In genomic region chr17:47693667-47694017, GRCh38 we compare ENCODE assay signal across 8 cellular contexts. TPM values are rescaled to one million over a fixed set of nuclear protein-coding genes. Genes with fewer than 3 reads are reported as not detected.
DNase-seq lines count a peak whose midpoint lies in the region; ATAC-seq and TF ChIP-seq lines count a peak whose summit lies in the region.

No MANE protein-coding gene starts in this region.

- no peak for TF ChIP-seq CTCF in fibroblast of the aortic adventitia (IDR thresholded peaks at IDR 0.05; ENCODE audit: insufficient read depth, low read length)
- no peak for TF ChIP-seq CTCF in retinal pigment epithelial cell (conservative IDR thresholded peaks at IDR 0.05; ENCODE audit: low read depth, low read length)

- ATAC-seq in SK-N-SH treated with all-trans-retinoic acid at 6 μM for 48 hours: peak; percentile 11
- ATAC-seq in HG02642 (IDR thresholded peaks at IDR 0.05; ENCODE audit: poor library complexity, unreplicated experiment): no peak
- ATAC-seq in HG02973 (IDR thresholded peaks at IDR 0.05; ENCODE audit: unreplicated experiment): no peak

- DNase-seq in NCI-H1417 (lab: John Stamatoyannopoulos, UW) (peak; percentile 43 to 74 (median 62)), NCI-H1417 treated with DMSO at 0.1 percent for 48 hours (lab: John Stamatoyannopoulos, UW) (no peak), fibroblast of the aortic adventitia (ENCODE audit: low read depth) (no peak), retinal pigment epithelial cell (ENCODE audit: low read depth) (no peak), NCI-H1930 (lab: John Stamatoyannopoulos, UW) (no peak)

- H3K4me3 ChIP-seq in fibroblast of the aortic adventitia (ENCODE audit: low read depth, low read length) (peak overlapping the region; percentile 72), retinal pigment epithelial cell (ENCODE audit: low read length) (peak overlapping the region; percentile 57)

TF ChIP-seq in SK-N-SH treated with all-trans-retinoic acid at 6 μM for 48 hours, 23 proteins besides CTCF, POLR2A, EP300 and RAD21:
- TF ChIP-seq ZFP3 (CRISPR knock-in tag; IDR thresholded peaks at IDR 0.05) (peak; percentile 54; the same call in 1 of the 2 replicates), BACH2 (CRISPR knock-in tag; IDR thresholded peaks at IDR 0.05; ENCODE audit: borderline replicate concordance) (no peak)
- TF ChIP-seq, protein P1, sequence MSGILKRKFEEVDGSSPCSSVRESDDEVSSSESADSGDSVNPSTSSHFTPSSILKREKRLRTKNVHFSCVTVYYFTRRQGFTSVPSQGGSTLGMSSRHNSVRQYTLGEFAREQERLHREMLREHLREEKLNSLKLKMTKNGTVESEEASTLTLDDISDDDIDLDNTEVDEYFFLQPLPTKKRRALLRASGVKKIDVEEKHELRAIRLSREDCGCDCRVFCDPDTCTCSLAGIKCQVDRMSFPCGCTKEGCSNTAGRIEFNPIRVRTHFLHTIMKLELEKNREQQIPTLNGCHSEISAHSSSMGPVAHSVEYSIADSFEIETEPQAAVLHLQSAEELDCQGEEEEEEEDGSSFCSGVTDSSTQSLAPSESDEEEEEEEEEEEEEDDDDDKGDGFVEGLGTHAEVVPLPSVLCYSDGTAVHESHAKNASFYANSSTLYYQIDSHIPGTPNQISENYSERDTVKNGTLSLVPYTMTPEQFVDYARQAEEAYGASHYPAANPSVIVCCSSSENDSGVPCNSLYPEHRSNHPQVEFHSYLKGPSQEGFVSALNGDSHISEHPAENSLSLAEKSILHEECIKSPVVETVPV (CRISPR knock-in tag; IDR thresholded peaks at IDR 0.05): no peak

RNA-seq across cellular contexts. Expression of gene TBKBP1, which starts 0.3 kb away (rescaled TPM):
- total RNA-seq in fibroblast of the aortic adventitia (ENCODE audit: low replicate concordance): 7.9 and 9.5 TPM in 2 replicates

RNA-seq across cellular contexts. Expression of gene TBX21, which starts 39.4 kb away (rescaled TPM):
- total RNA-seq in fibroblast of the aortic adventitia (ENCODE audit: low replicate concordance): not detected in 2 replicates

RNA-seq across cellular contexts. Expression of gene KPNB1, which starts 43.9 kb away (rescaled TPM):
- 473 and 851 TPM in 2 replicates for total RNA-seq in fibroblast of the aortic adventitia (ENCODE audit: low replicate concordance)

Comparison
In these comparisons a context has a peak if more than half of its experiments do, and no peak if none do; other contexts are left out.
1. DNase-seq: peak in NCI-H1417 (3 of 3); none in NCI-H1417 treated with DMSO at 0.1 percent for 48 hours (single experiment), fibroblast of the aortic adventitia (single experiment), retinal pigment epithelial cell (single experiment) and NCI-H1930 (0 of 2).